Comparison of ENCODE assay signal across 1 cellular context in the genomic region with DNA sequence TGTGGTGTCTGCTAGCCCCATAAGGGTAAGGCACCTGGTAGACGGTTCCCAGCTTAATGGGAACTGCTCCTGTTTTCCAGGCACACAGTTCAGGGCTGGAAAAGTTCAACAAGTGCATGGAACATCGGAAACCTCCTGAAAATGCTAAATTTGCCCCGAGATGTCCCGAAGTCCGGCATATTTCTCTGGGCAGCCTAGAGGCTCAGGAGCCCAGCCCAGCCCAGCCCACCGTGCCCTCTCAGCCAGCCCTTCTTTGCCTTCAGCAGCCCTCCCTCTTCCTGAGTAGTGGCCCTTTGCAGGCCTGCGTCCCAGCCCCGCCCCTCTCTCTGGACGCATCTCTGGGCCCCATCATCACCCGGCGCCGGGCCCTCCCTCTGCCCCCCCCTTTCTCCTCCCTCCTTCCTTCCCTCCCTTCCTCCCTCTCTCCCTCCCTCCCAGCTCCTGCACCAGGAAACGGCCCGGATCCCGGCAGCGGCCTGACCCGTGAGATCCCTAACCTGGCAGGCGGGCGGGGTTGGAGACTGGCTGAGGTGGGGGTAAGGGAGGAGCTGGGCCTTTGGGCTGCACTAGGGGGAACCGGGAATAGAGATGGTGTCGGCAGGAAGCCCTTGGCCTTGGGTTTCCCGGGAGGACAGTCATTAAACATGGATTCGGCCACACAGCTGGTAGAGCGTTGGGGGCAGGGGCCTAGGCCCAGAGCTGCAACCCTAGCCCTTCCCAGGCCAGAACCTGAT.
TF ChIP-seq lines count a peak whose summit lies in the region.

A gene with protein sequence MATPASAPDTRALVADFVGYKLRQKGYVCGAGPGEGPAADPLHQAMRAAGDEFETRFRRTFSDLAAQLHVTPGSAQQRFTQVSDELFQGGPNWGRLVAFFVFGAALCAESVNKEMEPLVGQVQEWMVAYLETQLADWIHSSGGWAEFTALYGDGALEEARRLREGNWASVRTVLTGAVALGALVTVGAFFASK (plus strand): TSS at position 422 of the 734 bp plus-strand sequence. CDS start 935 bp downstream, outside the sequence.

TF ChIP-seq in GM12878, 131 proteins besides CTCF, POLR2A, EP300 and RAD21 (continued from another document and continues in another):
- TF ChIP-seq, protein P1, sequence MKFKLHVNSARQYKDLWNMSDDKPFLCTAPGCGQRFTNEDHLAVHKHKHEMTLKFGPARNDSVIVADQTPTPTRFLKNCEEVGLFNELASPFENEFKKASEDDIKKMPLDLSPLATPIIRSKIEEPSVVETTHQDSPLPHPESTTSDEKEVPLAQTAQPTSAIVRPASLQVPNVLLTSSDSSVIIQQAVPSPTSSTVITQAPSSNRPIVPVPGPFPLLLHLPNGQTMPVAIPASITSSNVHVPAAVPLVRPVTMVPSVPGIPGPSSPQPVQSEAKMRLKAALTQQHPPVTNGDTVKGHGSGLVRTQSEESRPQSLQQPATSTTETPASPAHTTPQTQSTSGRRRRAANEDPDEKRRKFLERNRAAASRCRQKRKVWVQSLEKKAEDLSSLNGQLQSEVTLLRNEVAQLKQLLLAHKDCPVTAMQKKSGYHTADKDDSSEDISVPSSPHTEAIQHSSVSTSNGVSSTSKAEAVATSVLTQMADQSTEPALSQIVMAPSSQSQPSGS (IDR thresholded peaks at IDR 0.05; ENCODE audit: low read length): no peak
- no peak for TF ChIP-seq GABPA (IDR thresholded peaks at IDR 0.05; ENCODE audit: low read depth)
- TF ChIP-seq, protein P2, sequence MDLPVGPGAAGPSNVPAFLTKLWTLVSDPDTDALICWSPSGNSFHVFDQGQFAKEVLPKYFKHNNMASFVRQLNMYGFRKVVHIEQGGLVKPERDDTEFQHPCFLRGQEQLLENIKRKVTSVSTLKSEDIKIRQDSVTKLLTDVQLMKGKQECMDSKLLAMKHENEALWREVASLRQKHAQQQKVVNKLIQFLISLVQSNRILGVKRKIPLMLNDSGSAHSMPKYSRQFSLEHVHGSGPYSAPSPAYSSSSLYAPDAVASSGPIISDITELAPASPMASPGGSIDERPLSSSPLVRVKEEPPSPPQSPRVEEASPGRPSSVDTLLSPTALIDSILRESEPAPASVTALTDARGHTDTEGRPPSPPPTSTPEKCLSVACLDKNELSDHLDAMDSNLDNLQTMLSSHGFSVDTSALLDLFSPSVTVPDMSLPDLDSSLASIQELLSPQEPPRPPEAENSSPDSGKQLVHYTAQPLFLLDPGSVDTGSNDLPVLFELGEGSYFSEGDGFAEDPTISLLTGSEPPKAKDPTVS (IDR thresholded peaks at IDR 0.05; ENCODE audit: low read depth, low read length): no peak
- TF ChIP-seq ZNF384 (IDR thresholded peaks at IDR 0.05; ENCODE audit: borderline replicate concordance, low read depth, low read length): no peak
- TF ChIP-seq MTA2 (IDR thresholded peaks at IDR 0.05; ENCODE audit: low read depth): no peak
- TF ChIP-seq, protein P3, sequence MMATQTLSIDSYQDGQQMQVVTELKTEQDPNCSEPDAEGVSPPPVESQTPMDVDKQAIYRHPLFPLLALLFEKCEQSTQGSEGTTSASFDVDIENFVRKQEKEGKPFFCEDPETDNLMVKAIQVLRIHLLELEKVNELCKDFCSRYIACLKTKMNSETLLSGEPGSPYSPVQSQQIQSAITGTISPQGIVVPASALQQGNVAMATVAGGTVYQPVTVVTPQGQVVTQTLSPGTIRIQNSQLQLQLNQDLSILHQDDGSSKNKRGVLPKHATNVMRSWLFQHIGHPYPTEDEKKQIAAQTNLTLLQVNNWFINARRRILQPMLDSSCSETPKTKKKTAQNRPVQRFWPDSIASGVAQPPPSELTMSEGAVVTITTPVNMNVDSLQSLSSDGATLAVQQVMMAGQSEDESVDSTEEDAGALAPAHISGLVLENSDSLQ (IDR thresholded peaks at IDR 0.05): no peak
- TF ChIP-seq EZH2 (IDR thresholded peaks at IDR 0.05; ENCODE audit: borderline replicate concordance, control insufficient read depth, low read depth, low read length): no peak
- peak; percentile 96 for TF ChIP-seq NBN (IDR thresholded peaks at IDR 0.05)
- TF ChIP-seq PAX8 (IDR thresholded peaks at IDR 0.05): no peak
- 0 out of 2 replicates have a peak, but pooled peaks have one; percentile 19 for TF ChIP-seq LARP7 (IDR thresholded peaks at IDR 0.05)
- TF ChIP-seq, protein P4, sequence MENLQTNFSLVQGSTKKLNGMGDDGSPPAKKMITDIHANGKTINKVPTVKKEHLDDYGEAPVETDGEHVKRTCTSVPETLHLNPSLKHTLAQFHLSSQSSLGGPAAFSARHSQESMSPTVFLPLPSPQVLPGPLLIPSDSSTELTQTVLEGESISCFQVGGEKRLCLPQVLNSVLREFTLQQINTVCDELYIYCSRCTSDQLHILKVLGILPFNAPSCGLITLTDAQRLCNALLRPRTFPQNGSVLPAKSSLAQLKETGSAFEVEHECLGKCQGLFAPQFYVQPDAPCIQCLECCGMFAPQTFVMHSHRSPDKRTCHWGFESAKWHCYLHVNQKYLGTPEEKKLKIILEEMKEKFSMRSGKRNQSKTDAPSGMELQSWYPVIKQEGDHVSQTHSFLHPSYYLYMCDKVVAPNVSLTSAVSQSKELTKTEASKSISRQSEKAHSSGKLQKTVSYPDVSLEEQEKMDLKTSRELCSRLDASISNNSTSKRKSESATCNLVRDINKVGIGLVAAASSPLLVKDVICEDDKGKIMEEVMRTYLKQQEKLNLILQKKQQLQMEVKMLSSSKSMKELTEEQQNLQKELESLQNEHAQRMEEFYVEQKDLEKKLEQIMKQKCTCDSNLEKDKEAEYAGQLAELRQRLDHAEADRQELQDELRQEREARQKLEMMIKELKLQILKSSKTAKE (IDR thresholded peaks at IDR 0.05; ENCODE audit: low read depth, poor library complexity, severe bottlenecking): no peak
- TF ChIP-seq, protein P5, sequence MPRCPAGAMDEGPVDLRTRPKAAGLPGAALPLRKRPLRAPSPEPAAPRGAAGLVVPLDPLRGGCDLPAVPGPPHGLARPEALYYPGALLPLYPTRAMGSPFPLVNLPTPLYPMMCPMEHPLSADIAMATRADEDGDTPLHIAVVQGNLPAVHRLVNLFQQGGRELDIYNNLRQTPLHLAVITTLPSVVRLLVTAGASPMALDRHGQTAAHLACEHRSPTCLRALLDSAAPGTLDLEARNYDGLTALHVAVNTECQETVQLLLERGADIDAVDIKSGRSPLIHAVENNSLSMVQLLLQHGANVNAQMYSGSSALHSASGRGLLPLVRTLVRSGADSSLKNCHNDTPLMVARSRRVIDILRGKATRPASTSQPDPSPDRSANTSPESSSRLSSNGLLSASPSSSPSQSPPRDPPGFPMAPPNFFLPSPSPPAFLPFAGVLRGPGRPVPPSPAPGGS (IDR thresholded peaks at IDR 0.05; ENCODE audit: borderline replicate concordance, insufficient read depth, low read depth, low read length, poor library complexity, severe bottlenecking): no peak
- TF ChIP-seq POLR2AphosphoS5 (IDR thresholded peaks at IDR 0.05; ENCODE audit: low read length): peak; percentile 85
- TF ChIP-seq IKZF1 (conservative IDR thresholded peaks at IDR 0.05): peak; percentile 90
- no peak for TF ChIP-seq RELA (IDR thresholded peaks at IDR 0.05; ENCODE audit: borderline replicate concordance, partially characterized antibody)
- TF ChIP-seq HDAC2 (IDR thresholded peaks at IDR 0.05): no peak
- no peak for TF ChIP-seq NR2F1 (conservative IDR thresholded peaks at IDR 0.05)
- no peak for TF ChIP-seq MXI1 (IDR thresholded peaks at IDR 0.05; ENCODE audit: low read depth, low read length)
- TF ChIP-seq ZZZ3 (IDR thresholded peaks at IDR 0.05; ENCODE audit: control insufficient read depth, insufficient read length, low read depth): no peak
- TF ChIP-seq MTA3 (IDR thresholded peaks at IDR 0.05; ENCODE audit: borderline replicate concordance, low read length): no peak
- no peak for TF ChIP-seq BRCA1 (IDR thresholded peaks at IDR 0.05; ENCODE audit: low read depth, low read length)
- TF ChIP-seq POLR2AphosphoS2 (IDR thresholded peaks at IDR 0.05; ENCODE audit: low read depth, low read length): 0 out of 2 replicates have a peak, but pooled peaks have one; percentile 53
- TF ChIP-seq, protein P6, sequence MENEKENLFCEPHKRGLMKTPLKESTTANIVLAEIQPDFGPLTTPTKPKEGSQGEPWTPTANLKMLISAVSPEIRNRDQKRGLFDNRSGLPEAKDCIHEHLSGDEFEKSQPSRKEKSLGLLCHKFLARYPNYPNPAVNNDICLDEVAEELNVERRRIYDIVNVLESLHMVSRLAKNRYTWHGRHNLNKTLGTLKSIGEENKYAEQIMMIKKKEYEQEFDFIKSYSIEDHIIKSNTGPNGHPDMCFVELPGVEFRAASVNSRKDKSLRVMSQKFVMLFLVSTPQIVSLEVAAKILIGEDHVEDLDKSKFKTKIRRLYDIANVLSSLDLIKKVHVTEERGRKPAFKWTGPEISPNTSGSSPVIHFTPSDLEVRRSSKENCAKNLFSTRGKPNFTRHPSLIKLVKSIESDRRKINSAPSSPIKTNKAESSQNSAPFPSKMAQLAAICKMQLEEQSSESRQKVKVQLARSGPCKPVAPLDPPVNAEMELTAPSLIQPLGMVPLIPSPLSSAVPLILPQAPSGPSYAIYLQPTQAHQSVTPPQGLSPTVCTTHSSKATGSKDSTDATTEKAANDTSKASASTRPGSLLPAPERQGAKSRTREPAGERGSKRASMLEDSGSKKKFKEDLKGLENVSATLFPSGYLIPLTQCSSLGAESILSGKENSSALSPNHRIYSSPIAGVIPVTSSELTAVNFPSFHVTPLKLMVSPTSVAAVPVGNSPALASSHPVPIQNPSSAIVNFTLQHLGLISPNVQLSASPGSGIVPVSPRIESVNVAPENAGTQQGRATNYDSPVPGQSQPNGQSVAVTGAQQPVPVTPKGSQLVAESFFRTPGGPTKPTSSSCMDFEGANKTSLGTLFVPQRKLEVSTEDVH (IDR thresholded peaks at IDR 0.05; ENCODE audit: low read depth, partially characterized antibody): no peak
- no peak for TF ChIP-seq HDAC6 (IDR thresholded peaks at IDR 0.05; ENCODE audit: unreplicated experiment)
- TF ChIP-seq, protein P7, sequence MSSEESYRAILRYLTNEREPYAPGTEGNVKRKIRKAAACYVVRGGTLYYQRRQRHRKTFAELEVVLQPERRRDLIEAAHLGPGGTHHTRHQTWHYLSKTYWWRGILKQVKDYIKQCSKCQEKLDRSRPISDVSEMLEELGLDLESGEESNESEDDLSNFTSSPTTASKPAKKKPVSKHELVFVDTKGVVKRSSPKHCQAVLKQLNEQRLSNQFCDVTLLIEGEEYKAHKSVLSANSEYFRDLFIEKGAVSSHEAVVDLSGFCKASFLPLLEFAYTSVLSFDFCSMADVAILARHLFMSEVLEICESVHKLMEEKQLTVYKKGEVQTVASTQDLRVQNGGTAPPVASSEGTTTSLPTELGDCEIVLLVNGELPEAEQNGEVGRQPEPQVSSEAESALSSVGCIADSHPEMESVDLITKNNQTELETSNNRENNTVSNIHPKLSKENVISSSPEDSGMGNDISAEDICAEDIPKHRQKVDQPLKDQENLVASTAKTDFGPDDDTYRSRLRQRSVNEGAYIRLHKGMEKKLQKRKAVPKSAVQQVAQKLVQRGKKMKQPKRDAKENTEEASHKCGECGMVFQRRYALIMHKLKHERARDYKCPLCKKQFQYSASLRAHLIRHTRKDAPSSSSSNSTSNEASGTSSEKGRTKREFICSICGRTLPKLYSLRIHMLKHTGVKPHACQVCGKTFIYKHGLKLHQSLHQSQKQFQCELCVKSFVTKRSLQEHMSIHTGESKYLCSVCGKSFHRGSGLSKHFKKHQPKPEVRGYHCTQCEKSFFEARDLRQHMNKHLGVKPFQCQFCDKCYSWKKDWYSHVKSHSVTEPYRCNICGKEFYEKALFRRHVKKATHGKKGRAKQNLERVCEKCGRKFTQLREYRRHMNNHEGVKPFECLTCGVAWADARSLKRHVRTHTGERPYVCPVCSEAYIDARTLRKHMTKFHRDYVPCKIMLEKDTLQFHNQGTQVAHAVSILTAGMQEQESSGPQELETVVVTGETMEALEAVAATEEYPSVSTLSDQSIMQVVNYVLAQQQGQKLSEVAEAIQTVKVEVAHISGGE (CRISPR knock-in tag; IDR thresholded peaks at IDR 0.05): no peak
- TF ChIP-seq CHD2 (IDR thresholded peaks at IDR 0.05; ENCODE audit: borderline replicate concordance, low read depth, low read length): no peak; the same call in 1 of the 2 replicates
- TF ChIP-seq FOXM1 (IDR thresholded peaks at IDR 0.05; ENCODE audit: low read depth, low read length): no peak
- no peak for TF ChIP-seq YBX1 (IDR thresholded peaks at IDR 0.05)
- no peak for TF ChIP-seq ESRRA (IDR thresholded peaks at IDR 0.05; ENCODE audit: low read length)
- TF ChIP-seq SUZ12 (IDR thresholded peaks at IDR 0.05; ENCODE audit: unreplicated experiment): no peak
- no peak for TF ChIP-seq ZBED1 (IDR thresholded peaks at IDR 0.05; ENCODE audit: borderline replicate concordance)
- no peak for TF ChIP-seq KLF5 (IDR thresholded peaks at IDR 0.05; ENCODE audit: partially characterized antibody)
- TF ChIP-seq, protein P8, sequence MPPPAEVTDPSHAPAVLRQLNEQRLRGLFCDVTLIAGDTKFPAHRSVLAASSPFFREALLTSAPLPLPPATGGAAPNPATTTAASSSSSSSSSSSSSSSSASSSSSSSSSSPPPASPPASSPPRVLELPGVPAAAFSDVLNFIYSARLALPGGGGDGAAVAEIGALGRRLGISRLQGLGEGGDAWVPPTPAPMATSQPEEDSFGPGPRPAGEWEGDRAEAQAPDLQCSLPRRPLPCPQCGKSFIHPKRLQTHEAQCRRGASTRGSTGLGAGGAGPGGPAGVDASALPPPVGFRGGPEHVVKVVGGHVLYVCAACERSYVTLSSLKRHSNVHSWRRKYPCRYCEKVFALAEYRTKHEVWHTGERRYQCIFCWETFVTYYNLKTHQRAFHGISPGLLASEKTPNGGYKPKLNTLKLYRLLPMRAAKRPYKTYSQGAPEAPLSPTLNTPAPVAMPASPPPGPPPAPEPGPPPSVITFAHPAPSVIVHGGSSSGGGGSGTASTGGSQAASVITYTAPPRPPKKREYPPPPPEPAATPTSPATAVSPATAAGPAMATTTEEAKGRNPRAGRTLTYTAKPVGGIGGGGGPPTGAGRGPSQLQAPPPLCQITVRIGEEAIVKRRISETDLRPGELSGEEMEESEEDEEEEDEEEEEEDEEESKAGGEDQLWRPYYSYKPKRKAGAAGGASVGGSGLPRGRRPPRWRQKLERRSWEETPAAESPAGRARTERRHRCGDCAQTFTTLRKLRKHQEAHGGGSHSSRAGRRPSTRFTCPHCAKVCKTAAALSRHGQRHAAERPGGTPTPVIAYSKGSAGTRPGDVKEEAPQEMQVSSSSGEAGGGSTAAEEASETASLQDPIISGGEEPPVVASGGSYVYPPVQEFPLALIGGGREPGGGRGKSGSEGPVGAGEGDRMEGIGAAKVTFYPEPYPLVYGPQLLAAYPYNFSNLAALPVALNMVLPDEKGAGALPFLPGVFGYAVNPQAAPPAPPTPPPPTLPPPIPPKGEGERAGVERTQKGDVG (CRISPR knock-in tag; IDR thresholded peaks at IDR 0.05): no peak
- no peak for TF ChIP-seq PAX5 (IDR thresholded peaks at IDR 0.05; ENCODE audit: borderline replicate concordance, low read depth, low read length)
- TF ChIP-seq YY1 (IDR thresholded peaks at IDR 0.05; ENCODE audit: low read depth, low read length): peak; percentile 70; the same call in 1 of the 2 replicates
